In the genomic region with DNA sequence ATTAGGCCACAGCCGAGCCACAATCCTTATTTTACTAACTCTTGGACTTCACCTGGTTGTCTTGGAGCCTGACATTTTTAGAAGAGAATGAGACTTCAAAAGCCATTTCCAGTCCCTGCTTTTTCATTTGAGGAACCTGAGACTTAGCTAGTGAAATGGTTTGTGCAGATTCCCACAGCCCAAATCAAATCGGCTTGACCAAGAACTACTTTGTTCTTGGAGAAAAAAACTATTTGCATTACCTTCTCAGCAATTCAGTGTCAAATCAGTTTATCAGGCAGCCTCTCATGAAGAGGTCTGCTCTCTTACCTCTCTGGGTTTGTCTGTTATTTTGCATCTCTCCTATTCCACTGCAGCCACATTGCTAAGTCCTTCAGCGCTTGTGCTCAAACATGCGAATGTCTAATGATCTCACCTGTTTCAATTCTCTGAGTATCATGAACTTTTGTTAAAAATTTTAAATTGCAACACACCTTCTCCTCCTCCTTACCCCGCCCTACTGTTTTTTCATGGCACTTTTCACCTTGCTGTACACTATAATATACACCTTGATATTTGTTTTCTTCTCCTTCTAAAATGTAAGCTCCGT, we compare ENCODE assay signal across 8 cellular contexts. TPM values are rescaled to one million over a fixed set of nuclear protein-coding genes. Genes with fewer than 3 reads are reported as not detected.
DNase-seq lines count a peak whose midpoint lies in the region; TF ChIP-seq lines count a peak whose summit lies in the region.

No MANE protein-coding gene starts in this region.

- peak overlapping the region; percentile 92 for H3K27ac Mint-ChIP-seq in activated CD4-positive, alpha-beta T cell treated with anti-CD3 and anti-CD28 coated beads, Interleukin-2, amount 10 ng/mL, durations not matched to agents 7 days and 5 days

- CTCF ChIA-PET in activated CD4-positive, alpha-beta T cell treated with anti-CD3 and anti-CD28 coated beads, Interleukin-2, amount 10 ng/mL, durations not matched to agents 7 days and 5 days (lab: Charles Lee): interaction anchor here (0.6 to 1.8 kb wide), 2 partner anchors 12 to 513 kb away, joined by 3 to 6 read pairs; no protein-coding TSS in a partner anchor

- H3K4me3 Mint-ChIP-seq in activated CD4-positive, alpha-beta T cell treated with anti-CD3 and anti-CD28 coated beads, Interleukin-2, amount 10 ng/mL, durations not matched to agents 7 days and 5 days: peak overlapping the region; percentile 100

- TF ChIP-seq CTCF in retinal pigment epithelial cell (conservative IDR thresholded peaks at IDR 0.05; ENCODE audit: low read depth, low read length): no peak
- TF ChIP-seq CTCF in GM20000 (IDR thresholded peaks at IDR 0.05; ENCODE audit: extremely low read depth, missing control alignments): no peak

- no peak for DNase-seq in activated CD4-positive, alpha-beta T cell treated with anti-CD3 and anti-CD28 coated beads, Interleukin-2, amount 10 ng/mL, durations not matched to agents 7 days and 5 days
- no peak for DNase-seq in activated CD4-positive, alpha-beta T cell treated with anti-CD3 and anti-CD28 coated beads for 48 hours
- DNase-seq in NT2/D1 (ENCODE audit: low read depth, low spot score) (no peak), epithelial cell of prostate (ENCODE audit: low read depth, low spot score) (no peak), retinal pigment epithelial cell (ENCODE audit: low read depth) (no peak), ureter (ENCODE audit: low spot score) (no peak), NCI-H345 treated with DMSO at 0.1 percent for 48 hours (lab: John Stamatoyannopoulos, UW; ENCODE audit: unreplicated experiment) (no peak), GM20000 (ENCODE audit: low spot score) (no peak)

- H3K9me3 ChIP-seq in NT2/D1 (ENCODE audit: insufficient read depth, low read length): no peaks in the 10 kb centered on the region

- POLR2A ChIA-PET in activated CD4-positive, alpha-beta T cell treated with anti-CD3 and anti-CD28 coated beads, Interleukin-2, amount 10 ng/mL, durations not matched to agents 7 days and 5 days (lab: Charles Lee): interaction anchor here (0.6 kb wide), 1 partner anchor 42 kb away, joined by 3 read pairs; no protein-coding TSS in a partner anchor

- H3K27ac ChIP-seq in epithelial cell of prostate: peak overlapping the region; percentile 92

- no peaks in the 10 kb centered on the region for H3K27me3 ChIP-seq in NT2/D1 (ENCODE audit: insufficient read depth, insufficient read length)

- H3K4me1 ChIP-seq in NT2/D1 (ENCODE audit: insufficient read depth, insufficient read length): no peaks in the 10 kb centered on the region

- H3K4me3 ChIP-seq in NT2/D1 (ENCODE audit: insufficient read length, low read depth): peak overlapping the region; percentile 88
- peak overlapping the region; percentile 79 for H3K4me3 ChIP-seq in retinal pigment epithelial cell (ENCODE audit: low read length)

- H3K27me3 Mint-ChIP-seq in activated CD4-positive, alpha-beta T cell treated with anti-CD3 and anti-CD28 coated beads, Interleukin-2, amount 10 ng/mL, durations not matched to agents 7 days and 5 days: no peaks in the 10 kb centered on the region

- peak overlapping the region; percentile 89 for H3K9ac ChIP-seq in NT2/D1 (ENCODE audit: insufficient read length, low read depth)

- peaks cover 54% of the 10 kb centered on the region for H3K4me1 Mint-ChIP-seq in activated CD4-positive, alpha-beta T cell treated with anti-CD3 and anti-CD28 coated beads, Interleukin-2, amount 10 ng/mL, durations not matched to agents 7 days and 5 days

- H3K9me3 Mint-ChIP-seq in activated CD4-positive, alpha-beta T cell treated with anti-CD3 and anti-CD28 coated beads, Interleukin-2, amount 10 ng/mL, durations not matched to agents 7 days and 5 days: peaks cover 3% of the 10 kb centered on the region

- H3K36me3 ChIP-seq in NT2/D1 (ENCODE audit: insufficient read depth, insufficient read length, low read length): peaks cover 10% of the 10 kb centered on the region

- H3K36me3 Mint-ChIP-seq in activated CD4-positive, alpha-beta T cell treated with anti-CD3 and anti-CD28 coated beads, Interleukin-2, amount 10 ng/mL, durations not matched to agents 7 days and 5 days (ENCODE audit: low read depth): peaks cover 12% of the 10 kb centered on the region

RNA-seq across cellular contexts. Expression of a gene that starts 0.6 kb away (rescaled TPM):
- 10 to 100 TPM; 18.7 to 21.1 TPM for total RNA-seq in activated CD4-positive, alpha-beta T cell treated with anti-CD3 and anti-CD28 coated beads, Interleukin-2, amount 10 ng/mL, durations not matched to agents 7 days and 5 days
- 81.2 TPM for total RNA-seq in ureter

RNA-seq across cellular contexts. Expression of a gene that starts 46.3 kb away (rescaled TPM):
- total RNA-seq in activated CD4-positive, alpha-beta T cell treated with anti-CD3 and anti-CD28 coated beads, Interleukin-2, amount 10 ng/mL, durations not matched to agents 7 days and 5 days: not detected
- total RNA-seq in ureter: not detected
